22 cellular contexts compared by ENCODE assay signal in the genomic region with DNA sequence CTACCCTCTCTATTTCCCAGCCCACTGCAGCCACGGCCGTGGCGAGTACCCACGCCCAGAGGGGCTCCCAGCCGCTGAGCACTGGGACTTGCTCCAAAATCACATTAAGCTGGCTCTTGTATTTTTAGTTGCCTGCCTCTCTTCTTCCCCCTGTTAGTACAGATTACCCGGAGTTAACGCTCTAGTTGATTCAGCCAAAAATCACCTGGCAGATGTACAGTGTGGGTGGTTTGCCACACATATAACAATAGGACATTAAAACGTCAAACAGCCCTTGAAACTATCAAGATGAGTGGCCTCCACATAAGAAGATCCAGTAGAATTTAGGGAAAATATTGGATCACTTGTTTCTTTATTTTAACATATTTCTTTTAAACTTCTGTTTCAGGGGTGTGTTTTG.
DNase-seq lines count a peak whose midpoint lies in the region; ATAC-seq and TF ChIP-seq lines count a peak whose summit lies in the region.
"Had no signal": no experiment of that assay in that cellular context is flagged by ENCODE, and none has a peak within 500 bp of the region (broad histone marks: within the 10 kb centered on the region; RNA-seq: fewer than 3 reads in every experiment).

No MANE protein-coding gene starts in this region.

- H3K4me3 ChIP-seq in heart left ventricle: no peak overlapping the region
- H3K4me3 ChIP-seq in effector memory CD4-positive, alpha-beta T cell (ENCODE audit: insufficient read depth, low read depth, low read length, poor library complexity, severe bottlenecking): no peak overlapping the region
- H3K4me3 ChIP-seq: ascending aorta, right lobe of liver, spleen, testis had no signal

- H3K4me1 ChIP-seq in heart left ventricle: peaks cover 0 to 6% (median 0%) of the 10 kb centered on the region in 12 donors
- peaks cover 3% of the 10 kb centered on the region for H3K4me1 ChIP-seq in effector memory CD4-positive, alpha-beta T cell (ENCODE audit: control insufficient read depth, insufficient read depth, low read length, poor library complexity, severe bottlenecking)
- H3K4me1 ChIP-seq: ascending aorta, right lobe of liver, spleen, testis had no signal

- no peak for ATAC-seq in heart left ventricle
- ATAC-seq: activated CD8-positive, alpha-beta memory T cell treated with anti-CD3 and anti-CD28 coated beads, Interleukin-2, amount 10 ng/mL, durations not matched to agents 7 days and 5 days; activated T-cell treated with anti-CD3 and anti-CD28 coated beads, Interleukin-2, amount 50 U/mL, for 4 hours; right lobe of liver had no signal

- intact Hi-C loops in heart left ventricle (cut with DNase I): no loop called here

- H3K27me3 ChIP-seq in heart left ventricle: peaks cover 0 to 4% (median 0%) of the 10 kb centered on the region in 9 donors
- no peaks in the 10 kb centered on the region for H3K27me3 ChIP-seq in effector memory CD4-positive, alpha-beta T cell (replicated peaks; ENCODE audit: control insufficient read depth, insufficient read depth, low read length, poor library complexity, severe bottlenecking)
- H3K27me3 ChIP-seq: ascending aorta, right lobe of liver, spleen, testis had no signal

- H3K9me3 ChIP-seq in heart left ventricle: peaks cover 0 to 8% (median 0%) of the 10 kb centered on the region in 12 donors
- H3K9me3 ChIP-seq in effector memory CD4-positive, alpha-beta T cell (ENCODE audit: control insufficient read depth, low read length): no peaks in the 10 kb centered on the region
- H3K9me3 ChIP-seq: ascending aorta, right lobe of liver, testis had no signal

- TF ChIP-seq POLR2A in heart left ventricle (IDR thresholded peaks at IDR 0.05): no peak

- DNase-seq in NCI-H2107 treated with DMSO at 0.1 percent for 48 hours (lab: John Stamatoyannopoulos, UW; ENCODE audit: unreplicated experiment) (peak; percentile 50), NCI-H2107 (lab: John Stamatoyannopoulos, UW) (no peak), DMS 273 treated with DMSO at 0.1 percent for 48 hours (lab: John Stamatoyannopoulos, UW) (peak; percentile 45), NCI-H2171 (lab: John Stamatoyannopoulos, UW) (peak; percentile 41), cerebellar nuclear complex (lab: John Stamatoyannopoulos, UW) (peak; percentile 21 to 27), RKO (ENCODE audit: low spot score) (no peak), heart left ventricle (no peak)
- DNase-seq in effector memory CD4-positive, alpha-beta T cell: no peak
- DNase-seq: activated CD8-positive, alpha-beta memory T cell treated with anti-CD3 and anti-CD28 coated beads, Interleukin-2, amount 10 ng/mL, durations not matched to agents 7 days and 5 days; activated gamma-delta T cell; activated T-cell treated with anti-CD3 and anti-CD28 coated beads, Interleukin-2, amount 50 U/mL, for 4 hours; endodermal cell; HFFc6; KBM-7; NCI-H1092 treated with DMSO at 0.1 percent for 48 hours; NCI-H526 treated with DMSO at 0.1 percent for 48 hours; right lobe of liver; spleen; stimulated activated CD4-positive, alpha-beta T cell treated with anti-CD3 and anti-CD28 coated beads, Interleukin-2, amount 100 ng/mL, for 24 hours; T-helper 2 cell; testis had no signal

- WGBS in heart left ventricle, 4 donors: 73 to 79% (median 75%) methylated on average over 8 of the region's 8 CpGs

- no peak overlapping the region for H3K27ac ChIP-seq in heart left ventricle
- H3K27ac ChIP-seq in effector memory CD4-positive, alpha-beta T cell (ENCODE audit: insufficient read depth, low read length, poor library complexity, severe bottlenecking): no peak overlapping the region
- H3K27ac ChIP-seq: ascending aorta, right lobe of liver, spleen, testis had no signal

- no peak for TF ChIP-seq CTCF in heart left ventricle (IDR thresholded peaks at IDR 0.05)

- no peaks in the 10 kb centered on the region for H3K36me3 ChIP-seq in heart left ventricle
- H3K36me3 ChIP-seq in effector memory CD4-positive, alpha-beta T cell (ENCODE audit: control insufficient read depth, insufficient read depth, low read length): no peaks in the 10 kb centered on the region
- H3K36me3 ChIP-seq: ascending aorta, right lobe of liver, spleen had no signal

Comparison
In these comparisons a context has a peak if more than half of its experiments do, and no peak if none do; other contexts are left out.
1. DNase-seq: peak in NCI-H2107 treated with DMSO at 0.1 percent for 48 hours (single experiment), DMS 273 treated with DMSO at 0.1 percent for 48 hours (single experiment), NCI-H2171 (single experiment) and cerebellar nuclear complex (2 of 2); none in NCI-H2107 (single experiment), RKO (single experiment), heart left ventricle (0 of 5) and effector memory CD4-positive, alpha-beta T cell (0 of 3).